21 cellular contexts compared by ENCODE assay signal in genomic region chr12:84946753-84947152, GRCh38. TPM values are rescaled to one million over a fixed set of nuclear protein-coding genes. Genes with fewer than 3 reads are reported as not detected.
"Had no signal": no experiment of that assay in that cellular context is flagged by ENCODE, and none has a peak within 500 bp of the region (broad histone marks: within the 10 kb centered on the region; RNA-seq: fewer than 3 reads in every experiment).

No MANE protein-coding gene starts in this region.

- H3K27me3 ChIP-seq: Peyer's patch, SJCRH30 had no signal

- H3K36me3 ChIP-seq: Peyer's patch, SJCRH30 had no signal

- H3K27ac ChIP-seq: PC-9, Peyer's patch, SJCRH30 had no signal

- H3K4me1 ChIP-seq: Peyer's patch, SJCRH30 had no signal

- H3K4me3 ChIP-seq: PC-9, Peyer's patch, SJCRH30 had no signal

- H2AFZ ChIP-seq: PC-9 had no signal

- H3K4me2 ChIP-seq: PC-9 had no signal

- H3K9me3 ChIP-seq: Peyer's patch, SJCRH30 had no signal

- DNase-seq: KBM-7; NCI-H1092; NCI-H1105 treated with DMSO at 0.1 percent for 48 hours; NCI-H1417 treated with DMSO at 0.1 percent for 48 hours; NCI-H146; NCI-H1694 treated with DMSO at 0.1 percent for 48 hours; NCI-H1930; NCI-H2081; NCI-H2107; NCI-H2227 treated with DMSO at 0.1 percent for 48 hours; NCI-H524; NCI-H69; NCI-H774; NK-92 treated with Interleukin-12 subunit alpha and Interleukin-12 subunit beta, amount 100 ng/mL, for 24 hours; PC-9; Peyer's patch; SHP77 treated with DMSO at 0.1 percent for 48 hours; SJCRH30 had no signal

- ATAC-seq: Right ventricle myocardium inferior had no signal

RNA-seq across cellular contexts. Expression of gene SLC6A15, which starts 34.2 kb away (rescaled TPM):
- total RNA-seq: HT-29, OCI-LY7, PC-9, Right ventricle myocardium inferior had no signal
